In genomic region chr12:33663000-33663654, GRCh38 we compare ENCODE assay signal across 19 cellular contexts.
"Had no signal": no experiment of that assay in that cellular context is flagged by ENCODE, and none has a peak within 500 bp of the region (broad histone marks: within the 10 kb centered on the region; RNA-seq: fewer than 3 reads in every experiment).

No MANE protein-coding gene starts in this region.

- H3K36me3 Mint-ChIP-seq: activated CD4-positive, alpha-beta memory T cell treated with anti-CD3 and anti-CD28 coated beads for 36 hours; activated naive CD4-positive, alpha-beta T cell treated with anti-CD3 and anti-CD28 coated beads, Interleukin-2, amount 10 ng/mL, durations not matched to agents 7 days and 5 days; naive thymus-derived CD4-positive, alpha-beta T cell had no signal

- ATAC-seq: heart right ventricle; left lung; naive thymus-derived CD4-positive, alpha-beta T cell; T-helper 17 cell had no signal

- H3K4me3 ChIP-seq: heart right ventricle, left lung, lung, tibial artery had no signal

- H3K27ac ChIP-seq: heart right ventricle, left lung, tibial artery had no signal

- H3K4me3 Mint-ChIP-seq: activated CD4-positive, alpha-beta memory T cell treated with anti-CD3 and anti-CD28 coated beads for 36 hours; activated naive CD4-positive, alpha-beta T cell treated with anti-CD3 and anti-CD28 coated beads, Interleukin-2, amount 10 ng/mL, durations not matched to agents 7 days and 5 days; naive thymus-derived CD4-positive, alpha-beta T cell; neural crest cell; stimulated activated naive CD8-positive, alpha-beta T cell treated with anti-CD3 and anti-CD28 coated beads, Interleukin-15, Interleukin-2, amounts not matched to agents 100 ng/mL and 50 ng/mL, for 24 hours; T-helper 17 cell had no signal

- H3K9me3 Mint-ChIP-seq: neural crest cell had no signal

- H3K9me3 ChIP-seq: heart right ventricle, left lung, tibial artery had no signal

- H3K27me3 ChIP-seq: heart right ventricle, left lung, tibial artery had no signal

- H3K4me1 Mint-ChIP-seq: activated naive CD4-positive, alpha-beta T cell treated with anti-CD3 and anti-CD28 coated beads, Interleukin-2, amount 10 ng/mL, durations not matched to agents 7 days and 5 days; naive thymus-derived CD4-positive, alpha-beta T cell; neural crest cell; T-helper 17 cell had no signal

- DNase-seq: activated CD4-positive, alpha-beta memory T cell treated with anti-CD3 and anti-CD28 coated beads for 36 hours; activated CD4-positive, alpha-beta T cell treated with anti-CD3 and anti-CD28 coated beads for 48 hours; activated effector memory CD4-positive, alpha-beta T cell treated with anti-CD3 and anti-CD28 coated beads, Interleukin-2, amount 50 U/mL, for 16 hours; activated naive CD4-positive, alpha-beta T cell treated with anti-CD3 and anti-CD28 coated beads, Interleukin-2, amount 10 ng/mL, durations not matched to agents 7 days and 5 days; activated T-cell treated with anti-CD3 and anti-CD28 coated beads for 4 hours; amygdala; cerebellar nuclear complex; cortex of kidney; heart right ventricle; left lung; naive thymus-derived CD4-positive, alpha-beta T cell; retina; stimulated activated CD4-positive, alpha-beta T cell treated with anti-CD3 and anti-CD28 coated beads, Interleukin-1b, Interleukin-23, amount 100 ng/mL, for 48 hours; T-helper 17 cell; tibial artery had no signal

- H3K27ac Mint-ChIP-seq: activated CD4-positive, alpha-beta memory T cell treated with anti-CD3 and anti-CD28 coated beads for 36 hours; activated naive CD4-positive, alpha-beta T cell treated with anti-CD3 and anti-CD28 coated beads, Interleukin-2, amount 10 ng/mL, durations not matched to agents 7 days and 5 days; naive thymus-derived CD4-positive, alpha-beta T cell; progenitor cell of endocrine pancreas; stimulated activated naive CD8-positive, alpha-beta T cell treated with anti-CD3 and anti-CD28 coated beads, Interleukin-15, Interleukin-2, amounts not matched to agents 100 ng/mL and 50 ng/mL, for 24 hours; T-helper 17 cell had no signal

- H3K4me1 ChIP-seq: heart right ventricle, left lung, tibial artery had no signal

- H3K36me3 ChIP-seq: heart right ventricle, left lung, tibial artery had no signal

- H3K27me3 Mint-ChIP-seq: activated CD4-positive, alpha-beta memory T cell treated with anti-CD3 and anti-CD28 coated beads for 36 hours; activated naive CD4-positive, alpha-beta T cell treated with anti-CD3 and anti-CD28 coated beads, Interleukin-2, amount 10 ng/mL, durations not matched to agents 7 days and 5 days; naive thymus-derived CD4-positive, alpha-beta T cell; progenitor cell of endocrine pancreas; stimulated activated naive CD8-positive, alpha-beta T cell treated with anti-CD3 and anti-CD28 coated beads, Interleukin-15, Interleukin-2, amounts not matched to agents 100 ng/mL and 50 ng/mL, for 24 hours; T-helper 17 cell had no signal
